ENCODE assay signal across 1 cellular context in the genomic region with DNA sequence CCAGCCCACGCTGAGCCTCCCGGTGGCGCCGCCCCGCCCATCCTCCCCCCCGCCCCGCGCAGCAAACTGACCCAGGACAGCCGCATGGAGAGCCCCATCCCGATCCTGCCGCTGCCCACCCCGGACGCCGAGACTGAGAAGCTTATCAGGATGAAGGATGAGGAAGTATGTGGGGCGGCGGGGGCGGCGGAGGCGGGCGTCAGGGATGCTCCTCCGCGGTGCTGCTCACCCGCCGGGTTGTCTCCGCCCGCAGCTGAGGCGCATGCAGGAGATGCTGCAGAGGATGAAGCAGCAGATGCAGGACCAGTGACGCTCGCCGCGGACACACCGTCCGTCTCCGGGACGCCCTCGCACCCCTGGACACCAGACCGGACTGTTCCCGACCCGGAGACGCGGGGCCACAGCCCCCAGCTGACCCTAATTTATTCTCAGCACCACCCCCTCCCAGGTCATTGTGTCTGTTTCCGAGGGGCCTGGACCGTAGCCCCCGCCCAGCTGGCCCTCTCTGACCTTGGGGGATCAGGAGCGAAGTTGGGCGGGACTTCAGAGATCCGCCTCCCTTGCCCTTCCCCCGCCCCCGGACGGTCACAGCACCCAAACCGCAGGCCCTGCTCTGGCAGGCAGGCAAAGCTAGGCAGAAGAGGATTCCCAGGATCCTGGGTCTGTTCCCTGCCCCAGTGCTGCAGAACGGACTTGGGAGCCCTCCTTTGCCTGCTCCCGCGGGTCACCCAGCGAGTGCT.
TF ChIP-seq lines count a peak whose summit lies in the region.

No MANE protein-coding gene starts in this region.

TF ChIP-seq in K562, 482 proteins besides CTCF, POLR2A, EP300 and RAD21 (continued from another document):
- TF ChIP-seq GTF2F1 (IDR thresholded peaks at IDR 0.05; ENCODE audit: low read depth, low read length) (peak; percentile 79; the same call in 1 of the 2 replicates), RFX7 (CRISPR knock-in tag; IDR thresholded peaks at IDR 0.05) (0 out of 2 replicates have a peak, but pooled peaks have one; percentile 19)
- TF ChIP-seq, protein P1, sequence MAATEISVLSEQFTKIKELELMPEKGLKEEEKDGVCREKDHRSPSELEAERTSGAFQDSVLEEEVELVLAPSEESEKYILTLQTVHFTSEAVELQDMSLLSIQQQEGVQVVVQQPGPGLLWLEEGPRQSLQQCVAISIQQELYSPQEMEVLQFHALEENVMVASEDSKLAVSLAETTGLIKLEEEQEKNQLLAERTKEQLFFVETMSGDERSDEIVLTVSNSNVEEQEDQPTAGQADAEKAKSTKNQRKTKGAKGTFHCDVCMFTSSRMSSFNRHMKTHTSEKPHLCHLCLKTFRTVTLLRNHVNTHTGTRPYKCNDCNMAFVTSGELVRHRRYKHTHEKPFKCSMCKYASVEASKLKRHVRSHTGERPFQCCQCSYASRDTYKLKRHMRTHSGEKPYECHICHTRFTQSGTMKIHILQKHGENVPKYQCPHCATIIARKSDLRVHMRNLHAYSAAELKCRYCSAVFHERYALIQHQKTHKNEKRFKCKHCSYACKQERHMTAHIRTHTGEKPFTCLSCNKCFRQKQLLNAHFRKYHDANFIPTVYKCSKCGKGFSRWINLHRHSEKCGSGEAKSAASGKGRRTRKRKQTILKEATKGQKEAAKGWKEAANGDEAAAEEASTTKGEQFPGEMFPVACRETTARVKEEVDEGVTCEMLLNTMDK (IDR thresholded peaks at IDR 0.05; ENCODE audit: borderline replicate concordance, insufficient read depth, low read depth, low read length, poor library complexity, severe bottlenecking): no peak
TF ChIP-seq in K562: peak in this region for 47.
